In genomic region chr5:55712023-55712859, GRCh38 we compare ENCODE assay signal across 8 cellular contexts. TPM values are rescaled to one million over a fixed set of nuclear protein-coding genes. Genes with fewer than 3 reads are reported as not detected.
DNase-seq lines count a peak whose midpoint lies in the region; ATAC-seq and TF ChIP-seq lines count a peak whose summit lies in the region.

Gene SLC38A9, minus strand, starts transcription at chr5:55712324. Its CDS starts 14,366 bp downstream, at chr5:55697958.

- TF ChIP-seq CTCF in GM12875 (IDR thresholded peaks at IDR 0.05; ENCODE audit: borderline replicate concordance, insufficient read depth, low read depth, low read length) (no peak), heart right ventricle (IDR thresholded peaks at IDR 0.05) (no peak), upper lobe of left lung (IDR thresholded peaks at IDR 0.05) (peak in 1 of 6 experiments; percentile 10)

- H3K27me3 ChIP-seq in adipocyte (replicated peaks; ENCODE audit: control insufficient read depth, insufficient read depth, low read length) (no peaks in the 10 kb centered on the region), heart right ventricle (no peaks in the 10 kb centered on the region), upper lobe of left lung (no peaks in the 10 kb centered on the region)

- peak within 1 kb of the TSS in 8 of 10 donors; percentile 46 to 88 (median 66) for H3K27ac ChIP-seq in heart right ventricle
- H3K27ac ChIP-seq in upper lobe of left lung = peak within 1 kb of the TSS; percentile 45 to 86 (median 76)

- no peak for TF ChIP-seq EP300 in upper lobe of left lung (IDR thresholded peaks at IDR 0.05)

- H3K9me3 ChIP-seq in adipocyte (ENCODE audit: control insufficient read depth, low read length) = peaks cover 6% of the 10 kb centered on the region
- H3K9me3 ChIP-seq in heart right ventricle = peaks cover 0 to 5% (median 0%) of the 10 kb centered on the region in 11 donors
- H3K9me3 ChIP-seq in upper lobe of left lung = no peaks in the 10 kb centered on the region

- H3K4me3 ChIP-seq in GM12875 (ENCODE audit: low read depth, low read length) = peak within 1 kb of the TSS; percentile 75
- peak within 1 kb of the TSS; percentile 97 for H3K4me3 ChIP-seq in adipocyte (ENCODE audit: low read length)
- peak within 1 kb of the TSS; percentile 54 to 98 (median 82) for H3K4me3 ChIP-seq in heart right ventricle
- H3K4me3 ChIP-seq in upper lobe of left lung = peak within 1 kb of the TSS; percentile 69 to 95 (median 90)

- peak within 1 kb of the TSS; percentile 93 for H3K9ac ChIP-seq in adipocyte (ENCODE audit: low read length)

- DNase-seq in NCI-H1436 (lab: John Stamatoyannopoulos, UW) (peak; percentile 86), T follicular helper cell (ENCODE audit: low read depth) (peak; percentile 90), adipocyte (ENCODE audit: low read depth) (peak; percentile 98), heart right ventricle (peak; percentile 95 to 96), posterior cingulate gyrus (peak; percentile 92 to 100 (median 97)), upper lobe of left lung (peak; percentile 97)

- peaks cover 8% of the 10 kb centered on the region for H3K4me1 ChIP-seq in adipocyte (ENCODE audit: control insufficient read depth, insufficient read depth, low read length)
- peaks cover 0 to 15% (median 13%) of the 10 kb centered on the region in 9 donors for H3K4me1 ChIP-seq in heart right ventricle
- H3K4me1 ChIP-seq in upper lobe of left lung = peaks cover 5 to 22% (median 10%) of the 10 kb centered on the region in 4 donors

- WGBS in heart right ventricle, 2 donors = 0 to 1% methylated on average over 55 of the region's 55 CpGs
- WGBS in upper lobe of left lung, 2 donors = 0 to 2% methylated on average over 14 to 40 of the region's 55 CpGs

- intact Hi-C loops in heart right ventricle (cut with DNase I) (loop anchor here in 6 of 10 donors (5.0 to 10.0 kb wide), 5 partner anchors 203 to 493 kb away; no protein-coding TSS in a partner anchor), posterior cingulate gyrus (cut with DNase I) (loop anchor here (5.0 kb wide), 1 partner anchor 540 kb away; the partner anchor contains the start of gene CDC20B)

- H3K36me3 ChIP-seq in adipocyte (ENCODE audit: control insufficient read depth, insufficient read depth, low read length, severe bottlenecking) = peaks cover 14% of the 10 kb centered on the region
- H3K36me3 ChIP-seq in heart right ventricle = peaks cover 0 to 22% (median 0%) of the 10 kb centered on the region in 9 donors
- no peaks in the 10 kb centered on the region for H3K36me3 ChIP-seq in upper lobe of left lung

- ATAC-seq in HG02798 (IDR thresholded peaks at IDR 0.05; ENCODE audit: poor library complexity, unreplicated experiment) = peak; percentile 100
- ATAC-seq in heart right ventricle = peak; percentile 100
- peak; percentile 100 for ATAC-seq in upper lobe of left lung (ENCODE audit: low FRiP score in 2 of 2)

- peak in 1 of 4 donors; percentile 81 for TF ChIP-seq POLR2A in upper lobe of left lung (IDR thresholded peaks at IDR 0.05)

RNA-seq across cellular contexts. Expression of gene SLC38A9, which starts in this region (rescaled TPM):
- total RNA-seq in heart right ventricle (1 to 10 TPM; 5.2 to 9.1 (median 6.8) TPM), upper lobe of left lung (10 to 100 TPM; 14.4 to 41.9 (median 19.9) TPM)
- 1 to 10 TPM; 3.6 to 9.7 TPM for polyA plus RNA-seq in heart right ventricle

Comparison
In these comparisons a context has a peak if more than half of its experiments do, and no peak if none do; other contexts are left out.
1. Peak in every context shown above with its lines: DNase-seq, ATAC-seq, H3K4me3 ChIP-seq and H3K27ac ChIP-seq.